35 cellular contexts compared by ENCODE assay signal in genomic region chr5:155276231-155276630, GRCh38.
"Had no signal": no experiment of that assay in that cellular context is flagged by ENCODE, and none has a peak within 500 bp of the region (broad histone marks: within the 10 kb centered on the region; RNA-seq: fewer than 3 reads in every experiment).

No MANE protein-coding gene starts in this region.

- H3K4me3 Mint-ChIP-seq: activated CD4-positive, alpha-beta memory T cell treated with anti-CD3 and anti-CD28 coated beads, Interleukin-2, amount 10 ng/mL, durations not matched to agents 7 days and 5 days; activated CD4-positive, alpha-beta T cell treated with anti-CD3 and anti-CD28 coated beads, Interleukin-2, amount 10 ng/mL, durations not matched to agents 7 days and 5 days; activated naive CD4-positive, alpha-beta T cell treated with anti-CD3 and anti-CD28 coated beads, Interleukin-2, amount 50 U/mL, for 24 hours; activated naive CD8-positive, alpha-beta T cell treated with anti-CD3 and anti-CD28 coated beads for 36 hours; activated naive CD8-positive, alpha-beta T cell treated with anti-CD3 and anti-CD28 coated beads, Interleukin-2, amount 50 U/mL, for 24 hours; activated T-cell treated with anti-CD3 and anti-CD28 coated beads, Interleukin-2, amount 50 U/mL, for 4 hours; activated T-helper 17 cell treated with anti-CD3 and anti-CD28 coated beads, Interleukin-2, amount 50 U/mL, for 72 hours; endodermal cell; WTC11 had no signal

- H3K9me3 ChIP-seq: adrenal gland, body of pancreas, colonic mucosa, esophagus squamous epithelium, gastroesophageal sphincter, heart right ventricle had no signal

- H3K27me3 Mint-ChIP-seq: activated CD4-positive, alpha-beta memory T cell treated with anti-CD3 and anti-CD28 coated beads, Interleukin-2, amount 10 ng/mL, durations not matched to agents 7 days and 5 days; activated naive CD8-positive, alpha-beta T cell treated with anti-CD3 and anti-CD28 coated beads, Interleukin-2, amount 50 U/mL, for 24 hours had no signal

- H3K79me2 ChIP-seq: hepatocyte had no signal

- H3K36me3 ChIP-seq: adrenal gland, cardiac muscle cell, colonic mucosa, esophagus squamous epithelium, gastroesophageal sphincter, heart right ventricle had no signal

- H3K4me3 ChIP-seq: adrenal gland, body of pancreas, cardiac muscle cell, colonic mucosa, dorsolateral prefrontal cortex, esophagus squamous epithelium, gastroesophageal sphincter, heart right ventricle, hepatocyte had no signal

- H2AFZ ChIP-seq: hepatocyte had no signal

- H3K27ac ChIP-seq: adrenal gland, body of pancreas, cardiac muscle cell, colonic mucosa, dorsolateral prefrontal cortex, esophagus squamous epithelium, gastroesophageal sphincter, heart right ventricle, hepatocyte, VCaP had no signal

- H3K9me3 Mint-ChIP-seq: activated CD4-positive, alpha-beta memory T cell treated with anti-CD3 and anti-CD28 coated beads, Interleukin-2, amount 10 ng/mL, durations not matched to agents 7 days and 5 days; activated CD4-positive, alpha-beta T cell treated with anti-CD3 and anti-CD28 coated beads, Interleukin-2, amount 10 ng/mL, durations not matched to agents 7 days and 5 days; activated naive CD4-positive, alpha-beta T cell treated with anti-CD3 and anti-CD28 coated beads, Interleukin-2, amount 50 U/mL, for 24 hours; activated naive CD8-positive, alpha-beta T cell treated with anti-CD3 and anti-CD28 coated beads for 36 hours; activated naive CD8-positive, alpha-beta T cell treated with anti-CD3 and anti-CD28 coated beads, Interleukin-2, amount 50 U/mL, for 24 hours; activated T-cell treated with anti-CD3 and anti-CD28 coated beads, Interleukin-2, amount 50 U/mL, for 4 hours; endodermal cell had no signal

- H3K4me1 Mint-ChIP-seq: activated CD4-positive, alpha-beta memory T cell treated with anti-CD3 and anti-CD28 coated beads, Interleukin-2, amount 10 ng/mL, durations not matched to agents 7 days and 5 days; activated CD4-positive, alpha-beta T cell treated with anti-CD3 and anti-CD28 coated beads, Interleukin-2, amount 10 ng/mL, durations not matched to agents 7 days and 5 days; activated naive CD4-positive, alpha-beta T cell treated with anti-CD3 and anti-CD28 coated beads, Interleukin-2, amount 50 U/mL, for 24 hours; activated naive CD8-positive, alpha-beta T cell treated with anti-CD3 and anti-CD28 coated beads for 36 hours; activated naive CD8-positive, alpha-beta T cell treated with anti-CD3 and anti-CD28 coated beads, Interleukin-2, amount 50 U/mL, for 24 hours; activated T-helper 17 cell treated with anti-CD3 and anti-CD28 coated beads, Interleukin-2, amount 50 U/mL, for 72 hours had no signal

- H3K27ac Mint-ChIP-seq: activated CD4-positive, alpha-beta memory T cell treated with anti-CD3 and anti-CD28 coated beads, Interleukin-2, amount 10 ng/mL, durations not matched to agents 7 days and 5 days; activated CD4-positive, alpha-beta T cell treated with anti-CD3 and anti-CD28 coated beads, Interleukin-2, amount 10 ng/mL, durations not matched to agents 7 days and 5 days; activated naive CD4-positive, alpha-beta T cell treated with anti-CD3 and anti-CD28 coated beads, Interleukin-2, amount 50 U/mL, for 24 hours; activated naive CD8-positive, alpha-beta T cell treated with anti-CD3 and anti-CD28 coated beads for 36 hours; activated naive CD8-positive, alpha-beta T cell treated with anti-CD3 and anti-CD28 coated beads, Interleukin-2, amount 50 U/mL, for 24 hours; activated T-helper 17 cell treated with anti-CD3 and anti-CD28 coated beads, Interleukin-2, amount 50 U/mL, for 72 hours; endodermal cell; WTC11 had no signal

- H3K36me3 Mint-ChIP-seq: activated naive CD4-positive, alpha-beta T cell treated with anti-CD3 and anti-CD28 coated beads, Interleukin-2, amount 50 U/mL, for 24 hours; activated naive CD8-positive, alpha-beta T cell treated with anti-CD3 and anti-CD28 coated beads for 36 hours; WTC11 had no signal

- H3K27me3 ChIP-seq: adrenal gland, body of pancreas, cardiac muscle cell, colonic mucosa, esophagus squamous epithelium, gastroesophageal sphincter, heart right ventricle, hepatocyte had no signal

- H3K4me1 ChIP-seq: adrenal gland, body of pancreas, colonic mucosa, gastroesophageal sphincter, heart right ventricle had no signal

- DNase-seq: activated CD4-positive, alpha-beta memory T cell treated with anti-CD3 and anti-CD28 coated beads, Interleukin-2, amount 10 ng/mL, durations not matched to agents 7 days and 5 days; activated CD4-positive, alpha-beta T cell treated with anti-CD3 and anti-CD28 coated beads for 1 hour; activated CD4-positive, alpha-beta T cell treated with anti-CD3 and anti-CD28 coated beads for 4 hours; activated CD4-positive, alpha-beta T cell treated with anti-CD3 and anti-CD28 coated beads, Interleukin-2, amount 10 ng/mL, durations not matched to agents 7 days and 5 days; activated CD4-positive, alpha-beta T cell treated with anti-CD3 and anti-CD28 coated beads, Interleukin-2, amount 50 U/mL, for 4 hours; activated CD8-positive, alpha-beta memory T cell treated with anti-CD3 and anti-CD28 coated beads, Interleukin-2, amount 50 U/mL, for 48 hours; activated effector memory CD4-positive, alpha-beta T cell treated with Interleukin-2 at 50 U/mL for 16 hours; activated gamma-delta T cell treated with Interleukin-2 at 50 U/mL for 16 hours; activated naive CD4-positive, alpha-beta T cell treated with Interleukin-2 at 50 U/mL for 16 hours; activated naive CD8-positive, alpha-beta T cell treated with anti-CD3 and anti-CD28 coated beads for 36 hours; activated naive CD8-positive, alpha-beta T cell treated with anti-CD3 and anti-CD28 coated beads, Interleukin-2, amount 50 U/mL, for 24 hours; activated T-cell treated with anti-CD3 and anti-CD28 coated beads for 4 hours; activated T-cell treated with anti-CD3 and anti-CD28 coated beads, Interleukin-2, amount 50 U/mL, for 4 hours; adrenal gland; amygdala; aorta; body of pancreas; central memory CD4-positive, alpha-beta T cell; cerebellar nuclear complex; colonic mucosa; dorsolateral prefrontal cortex; effector memory CD4-positive, alpha-beta T cell; endodermal cell; erythroblast; esophagus squamous epithelium; foreskin melanocyte; heart right ventricle; T-helper 2 cell had no signal

- H3K4me2 ChIP-seq: hepatocyte had no signal
